2 cellular contexts compared by ENCODE assay signal in genomic region chr11:66561178-66561974, GRCh38.
TF ChIP-seq lines count a peak whose summit lies in the region.

No MANE protein-coding gene starts in this region.

TF ChIP-seq in HEK293, 187 proteins besides CTCF, POLR2A, EP300 and RAD21:
- TF ChIP-seq ZNF473 (tag by site-specific recombination; IDR thresholded peaks at IDR 0.05): no peak
- TF ChIP-seq ZIC2 (tag by site-specific recombination; IDR thresholded peaks at IDR 0.05): peak; percentile 23; the same call in 1 of the 2 replicates
- no peak for TF ChIP-seq ZNF19 (tag by site-specific recombination; IDR thresholded peaks at IDR 0.05; ENCODE audit: low read depth)

TF ChIP-seq in K562, 482 proteins besides CTCF, POLR2A, EP300 and RAD21:
- TF ChIP-seq TFAP4 (CRISPR knock-in tag; IDR thresholded peaks at IDR 0.05; ENCODE audit: borderline replicate concordance): peak; percentile 19; the same call in 1 of the 2 replicates
- TF ChIP-seq POLR2AphosphoS5 (IDR thresholded peaks at IDR 0.05; ENCODE audit: control insufficient read depth, insufficient read depth, low read depth, low read length): no peak
